ENCODE assay signal across 15 cellular contexts in genomic region chr19:50801107-50801506, GRCh38. TPM values are rescaled to one million over a fixed set of nuclear protein-coding genes. Genes with fewer than 3 reads are reported as not detected.
DNase-seq lines count a peak whose midpoint lies in the region; ATAC-seq and TF ChIP-seq lines count a peak whose summit lies in the region.
"Had no signal": no experiment of that assay in that cellular context is flagged by ENCODE, and none has a peak within 500 bp of the region (broad histone marks: within the 10 kb centered on the region; RNA-seq: fewer than 3 reads in every experiment).

No MANE protein-coding gene starts in this region.

- H3K36me3 Mint-ChIP-seq in Caco-2 (ENCODE audit: insufficient read depth, unreplicated experiment) = peaks cover 95% of the 10 kb centered on the region
- peaks cover 16% of the 10 kb centered on the region for H3K36me3 Mint-ChIP-seq in activated naive CD8-positive, alpha-beta T cell

- H3K4me3 ChIP-seq in A673 (ENCODE audit: low read depth, low read length, poor library complexity, severe bottlenecking) = no peak overlapping the region
- no peak overlapping the region for H3K4me3 ChIP-seq in Caco-2 (ENCODE audit: low read depth, low read length)
- no peak overlapping the region for H3K4me3 ChIP-seq in mucosa of descending colon
- H3K4me3 ChIP-seq: breast epithelium, skin epidermis, testis had no signal

- H3K27ac ChIP-seq in A673 (ENCODE audit: low read depth, low read length, poor library complexity, severe bottlenecking) = no peak overlapping the region
- H3K27ac ChIP-seq: breast epithelium, skin epidermis, testis had no signal

- H3K4me1 Mint-ChIP-seq in Caco-2 (ENCODE audit: low read depth, unreplicated experiment) = peaks cover 8% of the 10 kb centered on the region
- H3K4me1 Mint-ChIP-seq in activated naive CD8-positive, alpha-beta T cell (ENCODE audit: low read depth) = peaks cover 39% of the 10 kb centered on the region

- TF ChIP-seq CTCF in A673 (conservative IDR thresholded peaks at IDR 0.05; ENCODE audit: low read depth, low read length) (no peak), Caco-2 (IDR thresholded peaks at IDR 0.05; ENCODE audit: insufficient read depth in 1 of 2, low read depth in 1 of 2, low read length in 1 of 2, severe bottlenecking in 1 of 2, unreplicated experiment in 1 of 2) (no peak), mucosa of descending colon (IDR thresholded peaks at IDR 0.05) (no peak)

- POLR2A ChIA-PET in A673 (lab: Charles Lee; ENCODE audit: low non-redundant PET) (no interaction called here), Caco-2 (lab: Charles Lee) (no interaction called here)

- intact Hi-C loops in A673 (cut with micrococcal nuclease; ENCODE audit: unreplicated experiment) (no loop called here), Caco-2 (cut with micrococcal nuclease; ENCODE audit: unreplicated experiment) (no loop called here), mucosa of descending colon (cut with DNase I, micrococcal nuclease) (no loop called here)

- ATAC-seq in mucosa of descending colon = no peak
- ATAC-seq in HG02571 (IDR thresholded peaks at IDR 0.05; ENCODE audit: unreplicated experiment) = no peak
- ATAC-seq in HG02981 (IDR thresholded peaks at IDR 0.05; ENCODE audit: unreplicated experiment) = no peak
- ATAC-seq: CD8-positive, alpha-beta T cell; effector memory CD8-positive, alpha-beta T cell; left colon had no signal

- peak overlapping the region; percentile 19 for H3K4me3 Mint-ChIP-seq in Caco-2 (ENCODE audit: unreplicated experiment)
- peak overlapping the region; percentile 72 for H3K4me3 Mint-ChIP-seq in activated naive CD8-positive, alpha-beta T cell
- H3K4me3 Mint-ChIP-seq: CD8-positive, alpha-beta T cell; effector memory CD8-positive, alpha-beta T cell had no signal

- peaks cover 69% of the 10 kb centered on the region for H3K36me3 ChIP-seq in A673 (ENCODE audit: insufficient read depth, low read length, poor library complexity, severe bottlenecking)
- H3K36me3 ChIP-seq in Caco-2 (ENCODE audit: control insufficient read depth, insufficient read depth, low read length) = peaks cover 13% of the 10 kb centered on the region
- no peaks in the 10 kb centered on the region for H3K36me3 ChIP-seq in mucosa of descending colon (ENCODE audit: low read depth)
- H3K36me3 ChIP-seq: breast epithelium had no signal

- BruUV-seq in A673 (replicated peaks; lab: Mats Ljungman, UMichigan) (TSS peak; percentile 8), Caco-2 (replicated peaks; lab: Mats Ljungman, UMichigan) (TSS peak; percentile 3)

- CTCF ChIA-PET in A673 (lab: Charles Lee) = interaction anchor here (0.9 kb wide), 1 partner anchor 120 kb away, joined by 3 read pairs; no protein-coding TSS in a partner anchor
- CTCF ChIA-PET in Caco-2 (lab: Charles Lee) = interaction anchor here (0.5 kb wide), 1 partner anchor 315 kb away, joined by 4 read pairs; no protein-coding TSS in a partner anchor

- H3K27me3 ChIP-seq in A673 (replicated peaks; ENCODE audit: insufficient read depth, low read depth, low read length, poor library complexity) (no peaks in the 10 kb centered on the region), Caco-2 (replicated peaks; ENCODE audit: control insufficient read depth, insufficient read depth, low read length) (no peaks in the 10 kb centered on the region)
- H3K27me3 ChIP-seq: breast epithelium, testis had no signal

- DNase-seq in A673 (ENCODE audit: low spot score) (no peak), Caco-2 (no peak), mucosa of descending colon (no peak)
- DNase-seq: CD8-positive, alpha-beta T cell; effector memory CD8-positive, alpha-beta T cell; IMR-90; left colon; NCI-H1694 treated with DMSO at 0.1 percent for 48 hours; NCI-H526 treated with DMSO at 0.1 percent for 48 hours; testis had no signal

- H3K27ac Mint-ChIP-seq in Caco-2 (ENCODE audit: unreplicated experiment) = no peak overlapping the region
- H3K27ac Mint-ChIP-seq in activated naive CD8-positive, alpha-beta T cell = peak overlapping the region; percentile 81
- H3K27ac Mint-ChIP-seq: CD8-positive, alpha-beta T cell had no signal

- no peaks in the 10 kb centered on the region for H3K9me3 ChIP-seq in A673 (ENCODE audit: low read depth, low read length, poor library complexity, severe bottlenecking)
- no peaks in the 10 kb centered on the region for H3K9me3 ChIP-seq in Caco-2
- no peaks in the 10 kb centered on the region for H3K9me3 ChIP-seq in mucosa of descending colon
- H3K9me3 ChIP-seq: breast epithelium, testis had no signal

- H3K4me1 ChIP-seq in A673 (ENCODE audit: insufficient read depth, low read length, poor library complexity, severe bottlenecking) (peaks cover 15% of the 10 kb centered on the region), Caco-2 (peaks cover 10% of the 10 kb centered on the region; the same call in 1 of the 2 replicates), mucosa of descending colon (ENCODE audit: low read depth) (peaks cover 14% of the 10 kb centered on the region)

- H3K9me3 Mint-ChIP-seq in Caco-2 (ENCODE audit: unreplicated experiment) = no peaks in the 10 kb centered on the region
- H3K9me3 Mint-ChIP-seq in activated naive CD8-positive, alpha-beta T cell (ENCODE audit: low read depth) = no peaks in the 10 kb centered on the region
- H3K9me3 Mint-ChIP-seq: CD8-positive, alpha-beta T cell; effector memory CD8-positive, alpha-beta T cell had no signal

- H3K27me3 Mint-ChIP-seq in Caco-2 (ENCODE audit: insufficient read depth, unreplicated experiment) = no peaks in the 10 kb centered on the region
- H3K27me3 Mint-ChIP-seq in activated naive CD8-positive, alpha-beta T cell = no peaks in the 10 kb centered on the region
- H3K27me3 Mint-ChIP-seq: effector memory CD8-positive, alpha-beta T cell had no signal

RNA-seq across cellular contexts. Expression of gene ACP4, which starts 10.9 kb away (rescaled TPM):
- not detected in 2 replicates for total RNA-seq in A673 (2021)
- total RNA-seq in Caco-2 (2022) = not detected in 2 replicates
- total RNA-seq in mucosa of descending colon = not detected
- total RNA-seq: breast epithelium; CD8-positive, alpha-beta T cell; IMR-90; left colon had no signal

RNA-seq across cellular contexts. Expression of gene KLK1, which starts 22.5 kb away (rescaled TPM):
- total RNA-seq in A673 (2021) (0.68 TPM in 1 of 2 replicates, not detected in the other), Caco-2 (2022) (0.73 and 1.1 TPM in 2 replicates), mucosa of descending colon (100 to 1,000 TPM in 1 of 3 donors, 10 to 100 TPM in 2; 29.3 to 130 (median 80.6) TPM)
- total RNA-seq: CD8-positive, alpha-beta T cell; IMR-90 had no signal

RNA-seq across cellular contexts. Expression of gene GPR32, which starts 30.8 kb away (rescaled TPM):
- total RNA-seq in A673 (2021) (not detected in 2 replicates), Caco-2 (2022) (not detected in 2 replicates), mucosa of descending colon (not detected)
- total RNA-seq: breast epithelium; CD8-positive, alpha-beta T cell; IMR-90; left colon; testis had no signal

RNA-seq across cellular contexts. Expression of gene KLK15, which starts 32.3 kb away (rescaled TPM):
- total RNA-seq in A673 (2021) (not detected in 2 replicates), Caco-2 (2022) (not detected in 2 replicates), mucosa of descending colon (1 to 10 TPM in 2 of 3 donors, under 1 TPM in 1; 0.92 to 3.3 (median 2.3) TPM)
- total RNA-seq: breast epithelium; CD8-positive, alpha-beta T cell; IMR-90 had no signal

RNA-seq across cellular contexts. Expression of gene KLK3, which starts 53.6 kb away (rescaled TPM):
- total RNA-seq in A673 (2021) (not detected in 2 replicates), Caco-2 (2022) (not detected in 2 replicates), mucosa of descending colon (1 to 10 TPM; 3.7 to 9.0 (median 4.8) TPM)
- total RNA-seq: CD8-positive, alpha-beta T cell; IMR-90 had no signal

Comparison
In these comparisons a context has a peak if more than half of its experiments do, and no peak if none do; other contexts are left out.
1. RNA of gene KLK1, which starts 22.5 kb away (total RNA-seq): 29.3 to 130 TPM in mucosa of descending colon; 0.73 to 1.1 TPM in Caco-2 and 0.68 TPM in A673; every median in the first group is over 10 times any median in the second.